Comparison of ENCODE assay signal across 8 cellular contexts in the genomic region with DNA sequence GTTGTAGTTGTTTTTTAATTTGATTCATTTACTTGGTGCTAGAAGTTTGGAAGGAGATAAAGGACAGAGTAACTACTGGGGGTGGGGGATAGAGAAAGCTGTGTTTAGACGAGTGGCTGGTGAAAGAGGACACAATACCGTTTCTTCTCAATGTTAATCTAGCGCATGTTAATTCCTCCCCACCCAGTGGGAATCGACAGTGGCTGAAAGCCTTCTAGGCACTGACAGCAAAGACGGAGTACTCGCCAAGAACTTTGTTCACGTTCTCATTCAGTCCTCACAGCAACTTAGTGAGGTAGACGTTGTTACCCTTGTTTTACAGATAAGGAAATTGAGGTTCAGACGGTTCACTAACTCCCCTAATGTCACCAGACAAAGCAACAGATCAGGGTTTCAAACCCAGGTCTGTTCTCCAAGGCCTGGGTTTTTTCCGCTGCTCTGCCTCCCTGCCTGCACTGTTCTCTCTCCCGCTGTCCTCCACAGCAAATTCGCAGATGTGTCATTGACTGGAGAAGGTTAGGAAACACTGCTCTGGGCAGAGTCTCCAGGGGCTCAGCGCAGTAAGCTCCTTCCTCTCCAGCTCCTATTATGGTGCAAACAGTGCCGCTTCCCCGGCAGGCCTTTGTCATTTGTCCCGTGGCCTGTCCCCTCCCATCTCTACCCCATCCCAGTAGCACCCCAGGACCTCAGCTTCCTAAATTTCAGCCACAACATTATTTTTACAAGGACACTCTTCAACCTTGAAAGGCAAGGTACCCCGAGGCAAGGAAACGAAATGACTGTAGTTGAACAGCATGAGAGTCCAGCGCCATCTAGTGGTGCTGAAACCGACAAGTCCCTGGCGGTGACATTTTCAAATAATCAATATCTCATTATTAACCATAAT. TPM values are rescaled to one million over a fixed set of nuclear protein-coding genes. Genes with fewer than 3 reads are reported as not detected.
DNase-seq lines count a peak whose midpoint lies in the region; ATAC-seq and TF ChIP-seq lines count a peak whose summit lies in the region.

No MANE protein-coding gene starts in this region.

- H3K9ac ChIP-seq in IMR-90 (ENCODE audit: low read depth, low read length) (peak overlapping the region; percentile 59), fibroblast of lung (ENCODE audit: insufficient read depth, low read length) (no peak overlapping the region)

- H4K91ac ChIP-seq in IMR-90 (ENCODE audit: insufficient read depth, low read depth, low read length), result no peak overlapping the region

- no peak overlapping the region; the same call in 1 of the 2 replicates for H3K23ac ChIP-seq in IMR-90 (ENCODE audit: low read depth, low read length)

- CTCF ChIA-PET in IMR-90 (lab: Yijun Ruan, JAX), result interaction anchor here (0.5 to 1.6 kb wide), 17 partner anchors 12 to 710 kb away, joined by 3 to 6 read pairs (median 3); no protein-coding TSS in a partner anchor

- peaks cover 6% of the 10 kb centered on the region for H3K36me3 Mint-ChIP-seq in activated T-cell treated with anti-CD3 and anti-CD28 coated beads, Interleukin-2, amount 50 U/mL, for 4 hours (ENCODE audit: insufficient read depth)

- dilution Hi-C loops in IMR-90 (cut with HindIII; ENCODE audit: low sequenced_read_pairs, unreplicated experiment), result no loop called here

- H3K9me3 ChIP-seq in IMR-90 (ENCODE audit: control insufficient read depth, insufficient read depth, low read length) (no peaks in the 10 kb centered on the region), fibroblast of lung (ENCODE audit: control insufficient read depth, insufficient read depth, low read depth, low read length) (no peaks in the 10 kb centered on the region)

- peak overlapping the region; percentile 96 for H3K4me2 ChIP-seq in IMR-90 (ENCODE audit: low read depth, low read length)
- peak overlapping the region; percentile 89 for H3K4me2 ChIP-seq in fibroblast of lung (ENCODE audit: extremely low read depth, insufficient read depth, low read length)

- 0% methylated on average over 2 of the region's 21 CpGs; no CpG with 5 or more reads in 1 of the 2 experiments for WGBS in IMR-90 (ENCODE audit: extremely low coverage in 2 of 2, insufficient read length in 1 of 2), 2 experiments

- H3K27ac ChIP-seq in IMR-90 (ENCODE audit: insufficient read depth, low read length), result no peak overlapping the region; the same call in 1 of the 2 replicates
- no peak overlapping the region for H3K27ac ChIP-seq in fibroblast of lung (ENCODE audit: insufficient read depth, low read length)

- H3K79me1 ChIP-seq in IMR-90 (ENCODE audit: low read depth in 1 of 2, low read length in 2 of 2), result no peaks in the 10 kb centered on the region

- H2BK20ac ChIP-seq in IMR-90 (ENCODE audit: low read depth, low read length), result no peak overlapping the region

- TF ChIP-seq POLR2A in IMR-90 (IDR thresholded peaks at IDR 0.05; ENCODE audit: low read depth, low read length), result no peak

- peak; percentile 70 for DNase-seq in DMS53 (lab: John Stamatoyannopoulos, UW)
- peak; percentile 76 for DNase-seq in IMR-90
- DNase-seq in OCI-M1 (lab: John Stamatoyannopoulos, UW), result peak; percentile 80
- peak; percentile 57 for DNase-seq in activated T-cell treated with anti-CD3 and anti-CD28 coated beads, Interleukin-2, amount 50 U/mL, for 4 hours
- peak; percentile 63 to 82 for DNase-seq in fibroblast of lung (ENCODE audit: low read depth in 2 of 2)
- DNase-seq in myocyte (ENCODE audit: low read depth), result peak; percentile 73
- peak; percentile 20 to 50 for DNase-seq in stimulated activated CD8-positive, alpha-beta memory T cell treated with anti-CD3 and anti-CD28 coated beads, Interleukin-7, amount 100 ng/mL, for 1 hour (ENCODE audit: low read depth in 2 of 2)

- H3K4me3 Mint-ChIP-seq in activated T-cell treated with anti-CD3 and anti-CD28 coated beads, Interleukin-2, amount 50 U/mL, for 4 hours, result no peak overlapping the region

- no peak overlapping the region for H2BK5ac ChIP-seq in IMR-90 (ENCODE audit: low read depth, low read length, poor library complexity, severe bottlenecking)

- peak; percentile 79 for TF ChIP-seq RAD21 in IMR-90 (IDR thresholded peaks at IDR 0.05; ENCODE audit: low read length)

- in situ Hi-C loops in IMR-90 (cut with MboI; ENCODE audit: low sequenced_read_pairs), result loop anchor here (5.0 kb wide), 1 partner anchor 706 kb away; no protein-coding TSS in a partner anchor

- H3K56ac ChIP-seq in IMR-90 (ENCODE audit: extremely low read depth, insufficient read depth, low read length), result no peak overlapping the region

- H3K9me3 Mint-ChIP-seq in activated T-cell treated with anti-CD3 and anti-CD28 coated beads, Interleukin-2, amount 50 U/mL, for 4 hours, result no peaks in the 10 kb centered on the region

- ATAC-seq in IMR-90 (ENCODE audit: low read depth) (peak; percentile 93), GM21515 (IDR thresholded peaks at IDR 0.05; ENCODE audit: unreplicated experiment) (no peak)
- ATAC-seq in activated T-cell treated with anti-CD3 and anti-CD28 coated beads, Interleukin-2, amount 50 U/mL, for 4 hours, result peak; percentile 80 to 82

- no peaks in the 10 kb centered on the region for H3K27me3 ChIP-seq in IMR-90 (ENCODE audit: control insufficient read depth, insufficient read depth, low read length)
- H3K27me3 ChIP-seq in fibroblast of lung (ENCODE audit: control insufficient read depth, insufficient read depth, low read length), result no peaks in the 10 kb centered on the region

- no peak overlapping the region for H4K5ac ChIP-seq in IMR-90 (ENCODE audit: low read depth, low read length)

- H3K4me1 ChIP-seq in IMR-90 (ENCODE audit: control insufficient read depth, insufficient read depth, low read length) (0 out of 2 replicates have a peak, but pooled peaks cover 2% of the 10 kb centered on the region), fibroblast of lung (ENCODE audit: control insufficient read depth, extremely low read depth, insufficient read depth, low read length) (peaks cover 3% of the 10 kb centered on the region)

- no peak overlapping the region for H4K8ac ChIP-seq in IMR-90 (ENCODE audit: low read depth in 2 of 2, low read length in 2 of 2)

- H2BK120ac ChIP-seq in IMR-90 (ENCODE audit: low read depth, low read length), result no peak overlapping the region

- intact Hi-C loops in IMR-90 (cut with micrococcal nuclease), result loop anchor here (1.0 to 2.0 kb wide), 5 partner anchors 86 to 702 kb away; no protein-coding TSS in a partner anchor

- peaks cover 3% of the 10 kb centered on the region for H3K4me1 Mint-ChIP-seq in activated T-cell treated with anti-CD3 and anti-CD28 coated beads, Interleukin-2, amount 50 U/mL, for 4 hours (ENCODE audit: low read depth)

- TF ChIP-seq CTCF in IMR-90 (conservative IDR thresholded peaks at IDR 0.05; ENCODE audit: low read depth, low read length) (peak; percentile 86), fibroblast of lung (conservative IDR thresholded peaks at IDR 0.05 in 1 of 2, IDR thresholded peaks at IDR 0.05 in 1 of 2; ENCODE audit: low read depth in 1 of 2, low read length in 2 of 2) (peak; percentile 90 to 94)

- no peaks in the 10 kb centered on the region for H3K9me1 ChIP-seq in IMR-90 (ENCODE audit: insufficient read depth, low read length)

- POLR2A ChIA-PET in IMR-90 (lab: Charles Lee; ENCODE audit: unreplicated experiment), result no interaction called here

- H3K4me3 ChIP-seq in IMR-90 (ENCODE audit: insufficient read depth, low read depth, low read length) (peak overlapping the region; percentile 58), fibroblast of lung (replicated peaks in 1 of 4; ENCODE audit: control extremely low read depth in 1 of 4, insufficient read depth in 1 of 4, low read depth in 3 of 4, low read length in 4 of 4) (peak overlapping the region; percentile 42 to 61 (median 52))

- H4K20me1 ChIP-seq in IMR-90 (ENCODE audit: insufficient read depth, low read length) (no peaks in the 10 kb centered on the region; the same call in 1 of the 2 replicates), fibroblast of lung (ENCODE audit: control insufficient read depth, extremely low read depth, insufficient read depth, low read length) (no peaks in the 10 kb centered on the region)

- BruUV-seq in IMR-90 (replicated peaks; lab: Mats Ljungman, UMichigan), result no TSS peak

- no peak overlapping the region for H2BK15ac ChIP-seq in IMR-90 (ENCODE audit: low read depth, low read length)

- H2AK5ac ChIP-seq in IMR-90 (ENCODE audit: low read depth, low read length), result no peak overlapping the region

- H3K27me3 Mint-ChIP-seq in activated T-cell treated with anti-CD3 and anti-CD28 coated beads, Interleukin-2, amount 50 U/mL, for 4 hours (ENCODE audit: low read depth), result no peaks in the 10 kb centered on the region

- H3K4ac ChIP-seq in IMR-90 (ENCODE audit: low read depth, low read length), result no peak overlapping the region; the same call in 1 of the 2 replicates

- peak overlapping the region; percentile 31 for H2AK9ac ChIP-seq in IMR-90 (replicated peaks; ENCODE audit: low read depth, low read length, poor library complexity)

- H3K18ac ChIP-seq in IMR-90 (ENCODE audit: low read depth, low read length), result no peak overlapping the region

- H2AFZ ChIP-seq in IMR-90 (replicated peaks; ENCODE audit: low read length, poor library complexity) (peak overlapping the region; percentile 92), fibroblast of lung (ENCODE audit: low read length) (peak overlapping the region; percentile 85)

- no peaks in the 10 kb centered on the region for H3K79me2 ChIP-seq in fibroblast of lung (ENCODE audit: control insufficient read depth, insufficient read depth, low read length)

- H3K14ac ChIP-seq in IMR-90 (replicated peaks; ENCODE audit: low read depth, low read length), result no peak overlapping the region; the same call in 1 of the 2 replicates

- no peaks in the 10 kb centered on the region for H3K36me3 ChIP-seq in IMR-90 (ENCODE audit: control insufficient read depth, insufficient read depth, low read length)
- no peaks in the 10 kb centered on the region for H3K36me3 ChIP-seq in fibroblast of lung (ENCODE audit: control insufficient read depth, insufficient read depth, low read length)

TF ChIP-seq in IMR-90, 13 proteins besides CTCF, POLR2A, EP300 and RAD21 (continues in another document):
- TF ChIP-seq CEBPB (IDR thresholded peaks at IDR 0.05; ENCODE audit: low read depth, low read length), result peak; percentile 50; the same call in 1 of the 2 replicates
- peak; percentile 67 for TF ChIP-seq SMC3 (IDR thresholded peaks at IDR 0.05; ENCODE audit: low read depth, low read length)

RNA-seq across cellular contexts. Expression of a gene that starts 16.9 kb away (rescaled TPM):
- 37.3 and 41.7 TPM in 2 replicates for total RNA-seq in IMR-90 (2012; rRNA removed)
- polyA plus RNA-seq in IMR-90 (2012; rRNA removed), result 22.1 and 23.5 TPM in 2 replicates
- polyA plus RNA-seq in IMR-90 (2012; cell fraction: cytosol; rRNA removed), result 22.4 and 35.2 TPM in 2 replicates
- polyA plus RNA-seq in IMR-90 (2012; cell fraction: nucleus; rRNA removed; ENCODE audit: low replicate concordance), result 9.9 and 18.3 TPM in 2 replicates
- total RNA-seq in activated T-cell treated with anti-CD3 and anti-CD28 coated beads, Interleukin-2, amount 50 U/mL, for 4 hours, result 100 to 1,000 TPM; 116 to 125 (median 118) TPM
- 18.5 and 27.9 TPM in 2 replicates for total RNA-seq in fibroblast of lung
- polyA plus RNA-seq in fibroblast of lung, result 40.0 and 57.6 TPM in 2 replicates
- polyA plus RNA-seq in fibroblast of lung (2012), result 43.7 and 57.2 TPM in 2 replicates
- 23.0 and 43.6 TPM in 2 replicates for polyA minus RNA-seq in fibroblast of lung (ENCODE audit: low replicate concordance)
- total RNA-seq in myocyte, result 23.3 and 27.3 TPM in 2 replicates
- 58.8 TPM for polyA plus RNA-seq in myocyte (2012)
